Comparison of ENCODE assay signal across 7 cellular contexts in genomic region chr7:21887353-21887752, GRCh38.
"Had no signal": no experiment of that assay in that cellular context is flagged by ENCODE, and none has a peak within 500 bp of the region (broad histone marks: within the 10 kb centered on the region; RNA-seq: fewer than 3 reads in every experiment).

No MANE protein-coding gene starts in this region.

- ATAC-seq: HepG2 had no signal

- H3K4me1 Mint-ChIP-seq: IgD-negative memory B cell had no signal

- H3K4me2 ChIP-seq: GM23338 had no signal

- DNase-seq: H9, HCEC 1CT, KBM-7 had no signal

- H3K27me3 Mint-ChIP-seq: IgD-negative memory B cell had no signal

- H3K36me3 Mint-ChIP-seq: IgD-negative memory B cell had no signal

- H2AFZ ChIP-seq: GM23338 had no signal

- H3K4me3 Mint-ChIP-seq: GM23338, H9, IgD-negative memory B cell had no signal

- H3K27ac ChIP-seq: HL-60 had no signal

- H3K27ac Mint-ChIP-seq: IgD-negative memory B cell had no signal

- H3K4me3 ChIP-seq: GM23338 had no signal

- H3K9me3 Mint-ChIP-seq: GM23338, H9, IgD-negative memory B cell had no signal
